In the genomic region with DNA sequence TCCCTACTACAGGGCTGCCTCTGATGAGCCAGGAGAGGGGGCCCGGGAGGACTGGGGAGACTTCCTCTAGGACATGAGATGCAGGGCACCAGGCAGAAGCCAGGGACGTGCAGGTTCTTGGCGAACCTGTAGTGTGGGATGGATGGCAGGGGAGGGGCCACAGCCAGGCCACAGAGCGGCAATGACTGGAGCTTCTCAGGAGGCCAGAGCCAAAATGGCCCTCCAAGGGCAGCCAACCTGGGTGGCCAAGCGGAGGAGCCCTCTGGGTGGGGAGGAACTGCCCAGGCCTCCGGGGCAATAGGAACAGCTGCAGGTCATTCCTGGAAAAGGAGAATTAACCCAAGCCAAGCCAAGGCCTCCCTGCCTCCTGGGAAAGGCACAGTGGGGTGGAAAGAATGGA, we compare ENCODE assay signal across 18 cellular contexts.
"Had no signal": no experiment of that assay in that cellular context is flagged by ENCODE, and none has a peak within 500 bp of the region (broad histone marks: within the 10 kb centered on the region; RNA-seq: fewer than 3 reads in every experiment).

No MANE protein-coding gene starts in this region.

- H3K27ac ChIP-seq: dorsolateral prefrontal cortex, gastrocnemius medialis, left ventricle myocardium inferior, neutrophil, tibial nerve, upper lobe of right lung, vagina had no signal

- H3K4me3 ChIP-seq: dorsolateral prefrontal cortex, gastrocnemius medialis, left ventricle myocardium inferior, smooth muscle cell, tibial nerve, upper lobe of right lung, vagina had no signal

- H3K4me1 ChIP-seq: tibial nerve, upper lobe of right lung, vagina had no signal

- H3K4me3 Mint-ChIP-seq: naive B cell, nephron had no signal

- H3K9me3 Mint-ChIP-seq: nephron had no signal

- H3K27ac Mint-ChIP-seq: nephron had no signal

- DNase-seq: cortex of kidney; effector CD8-positive, alpha-beta T cell; gastrocnemius medialis; glutamatergic neuron; left cardiac atrium; left ventricle myocardium inferior; mesendoderm; naive B cell; stimulated activated CD4-positive, alpha-beta T cell treated with anti-CD3 and anti-CD28 coated beads, Interleukin-2, amount 100 ng/mL, for 48 hours; stimulated activated naive CD4-positive, alpha-beta T cell treated with Interleukin-2 at 50 U/mL for 16 hours had no signal

- H3K9me3 ChIP-seq: gastrocnemius medialis, left ventricle myocardium inferior, neutrophil, tibial nerve, upper lobe of right lung, vagina had no signal

- H3K27me3 ChIP-seq: gastrocnemius medialis, neutrophil, upper lobe of right lung, vagina had no signal

- H3K36me3 ChIP-seq: gastrocnemius medialis, left ventricle myocardium inferior, neutrophil, tibial nerve, upper lobe of right lung, vagina had no signal

- ATAC-seq: esophagus mucosa, gastrocnemius medialis, left cardiac atrium, upper lobe of right lung had no signal

- H3K36me3 Mint-ChIP-seq: naive B cell had no signal
